Comparison of ENCODE assay signal across 22 cellular contexts in genomic region chr1:100861379-100861778, GRCh38. TPM values are rescaled to one million over a fixed set of nuclear protein-coding genes. Genes with fewer than 3 reads are reported as not detected.
DNase-seq lines count a peak whose midpoint lies in the region; ATAC-seq and TF ChIP-seq lines count a peak whose summit lies in the region.
"Had no signal": no experiment of that assay in that cellular context is flagged by ENCODE, and none has a peak within 500 bp of the region (broad histone marks: within the 10 kb centered on the region; RNA-seq: fewer than 3 reads in every experiment).

No MANE protein-coding gene starts in this region.

- in situ Hi-C loops in mammary epithelial cell (cut with MboI; ENCODE audit: low sequenced_read_pairs in 2 of 2): loop anchor here in 1 of 2 donors (5.0 to 25.0 kb wide), 3 partner anchors 254 to 1049 kb away; no protein-coding TSS in a partner anchor

- no peaks in the 10 kb centered on the region for H3K36me3 ChIP-seq in right atrium auricular region
- H3K36me3 ChIP-seq in mammary epithelial cell (ENCODE audit: insufficient read depth, low read length): no peaks in the 10 kb centered on the region
- no peaks in the 10 kb centered on the region for H3K36me3 ChIP-seq in aorta (ENCODE audit: control insufficient read depth in 1 of 2, insufficient read depth in 2 of 2, low read length in 1 of 2)
- H3K36me3 ChIP-seq: Peyer's patch had no signal

- H3K9me3 ChIP-seq in right atrium auricular region (no peaks in the 10 kb centered on the region), mammary epithelial cell (replicated peaks; ENCODE audit: insufficient read depth, low read length) (no peaks in the 10 kb centered on the region), aorta (ENCODE audit: control insufficient read depth, low read length) (no peaks in the 10 kb centered on the region)
- H3K9me3 ChIP-seq: Peyer's patch had no signal

- intact Hi-C loops in Right ventricle myocardium superior (cut with DNase I): no loop called here
- intact Hi-C loops in mammary epithelial cell (cut with micrococcal nuclease): no loop called here
- intact Hi-C loops in aorta (cut with DNase I): loop anchor here in 1 of 2 donors (10.0 kb wide), 1 partner anchor 157 kb away; no protein-coding TSS in a partner anchor

- H3K79me2 ChIP-seq in mammary epithelial cell (ENCODE audit: insufficient read depth, low read length): no peaks in the 10 kb centered on the region

- H3K4me2 ChIP-seq in mammary epithelial cell (ENCODE audit: insufficient read depth, low read depth, low read length): no peak overlapping the region

- WGBS in mammary epithelial cell (ENCODE audit: low coverage, missing lambda C conversion rate): 100% methylated on average over 1 of the region's 1 CpG
- WGBS in aorta, 2 donors: 85 to 93% methylated on average over 1 of the region's 1 CpG

- DNase-seq in Right ventricle myocardium superior: no peak
- DNase-seq in right atrium auricular region (ENCODE audit: low spot score): no peak
- DNase-seq in mammary epithelial cell: peak; percentile 36
- DNase-seq in iris pigment epithelial cell (ENCODE audit: low read depth): peak; percentile 79
- DNase-seq in aorta: no peak
- DNase-seq in GM10248 (ENCODE audit: extremely low spot score): no peak
- no peak for DNase-seq in AML-193 (lab: John Stamatoyannopoulos, UW)
- DNase-seq in NCI-H2196 treated with DMSO at 0.1 percent for 48 hours (lab: John Stamatoyannopoulos, UW; ENCODE audit: unreplicated experiment): no peak
- DNase-seq: ACHN; activated CD8-positive, alpha-beta memory T cell treated with anti-CD3 and anti-CD28 coated beads, Interleukin-2, amount 50 U/mL, for 48 hours; CD4-positive, CD25-positive, alpha-beta regulatory T cell; DMS 273 treated with DMSO at 0.1 percent for 48 hours; foreskin melanocyte; hippocampal formation; naive B cell; NCI-H1417; NCI-H524; occipital lobe; Peyer's patch; stimulated activated CD4-positive, alpha-beta T cell treated with anti-CD3 and anti-CD28 coated beads, Interleukin-15, amount 100 ng/mL, for 24 hours; T-helper 2 cell had no signal

- TF ChIP-seq CTCF in right atrium auricular region (IDR thresholded peaks at IDR 0.05) (no peak), mammary epithelial cell (conservative IDR thresholded peaks at IDR 0.05 in 1 of 2, IDR thresholded peaks at IDR 0.05 in 1 of 2; ENCODE audit: extremely low read depth in 1 of 2, insufficient read depth in 1 of 2, low read depth in 1 of 2, low read length in 2 of 2) (no peak), GM10248 (IDR thresholded peaks at IDR 0.05; ENCODE audit: control extremely low read depth, extremely low read depth, low read depth, missing control alignments) (no peak)

- H3K4me3 ChIP-seq in right atrium auricular region: no peak overlapping the region
- no peak overlapping the region for H3K4me3 ChIP-seq in mammary epithelial cell (replicated peaks in 1 of 3; ENCODE audit: insufficient read depth in 1 of 3, low read depth in 2 of 3, low read length in 3 of 3)
- no peak overlapping the region for H3K4me3 ChIP-seq in aorta (ENCODE audit: low read length in 2 of 2)
- H3K4me3 ChIP-seq: Peyer's patch, SK-N-MC had no signal

- BruUV-seq in mammary epithelial cell (replicated peaks; lab: Mats Ljungman, UMichigan): no TSS peak

- no peaks in the 10 kb centered on the region for H3K27me3 ChIP-seq in right atrium auricular region
- H3K27me3 ChIP-seq in mammary epithelial cell (ENCODE audit: insufficient read depth, low read length): no peaks in the 10 kb centered on the region
- no peaks in the 10 kb centered on the region for H3K27me3 ChIP-seq in aorta (ENCODE audit: control insufficient read depth in 1 of 2, insufficient read depth in 2 of 2, low read length in 1 of 2)
- H3K27me3 ChIP-seq: Peyer's patch had no signal

- H3K4me1 ChIP-seq in right atrium auricular region (no peaks in the 10 kb centered on the region), mammary epithelial cell (ENCODE audit: insufficient read depth, low read length) (peaks cover 28% of the 10 kb centered on the region), aorta (ENCODE audit: control insufficient read depth in 1 of 2, insufficient read depth in 2 of 2, low read length in 2 of 2) (no peaks in the 10 kb centered on the region)
- H3K4me1 ChIP-seq: Peyer's patch had no signal

- H4K20me1 ChIP-seq in mammary epithelial cell (ENCODE audit: insufficient read depth, low read length): no peaks in the 10 kb centered on the region

- dilution Hi-C loops in mammary epithelial cell (cut with HindIII; ENCODE audit: low sequenced_read_pairs): no loop called here

- no peak overlapping the region for H2AFZ ChIP-seq in mammary epithelial cell (ENCODE audit: low read depth, low read length)

- ATAC-seq in Right ventricle myocardium superior (ENCODE audit: poor library complexity) (peak; percentile 78), aorta (ENCODE audit: low FRiP score) (peak; percentile 36)

- POLR2A ChIA-PET in GM10248 (lab: Yijun Ruan, JAX): no interaction called here

- no peak overlapping the region for H3K9ac ChIP-seq in mammary epithelial cell (ENCODE audit: insufficient read depth, low read length)

- CTCF ChIA-PET in mammary epithelial cell (lab: Charles Lee; ENCODE audit: low non-redundant PET): no interaction called here
- CTCF ChIA-PET in GM10248 (lab: Yijun Ruan, JAX): no interaction called here

- H3K27ac ChIP-seq in right atrium auricular region (no peak overlapping the region), mammary epithelial cell (ENCODE audit: insufficient read depth, low read depth, low read length) (no peak overlapping the region), aorta (ENCODE audit: low read depth in 1 of 2, low read length in 2 of 2) (no peak overlapping the region)
- H3K27ac ChIP-seq: Peyer's patch, SK-N-MC had no signal

RNA-seq across cellular contexts. Expression of gene EXTL2, which starts 33.3 kb away (rescaled TPM):
- 7.4 TPM for total RNA-seq in Right ventricle myocardium superior
- total RNA-seq in right atrium auricular region: 1 to 10 TPM; 6.3 to 9.5 TPM
- 10 to 100 TPM; 12.1 to 18.2 TPM for total RNA-seq in mammary epithelial cell
- 11.7 TPM for polyA plus RNA-seq in mammary epithelial cell
- 6.5 TPM for polyA minus RNA-seq in mammary epithelial cell
- 10 to 100 TPM; 14.3 to 19.0 TPM for total RNA-seq in aorta
- polyA plus RNA-seq in aorta: 10 to 100 TPM; 16.8 to 18.1 TPM

RNA-seq across cellular contexts. Expression of gene SLC30A7, which starts 34.5 kb away (rescaled TPM):
- total RNA-seq in Right ventricle myocardium superior: 4.1 TPM
- 1 to 10 TPM; 8.1 to 9.0 TPM for total RNA-seq in right atrium auricular region
- total RNA-seq in mammary epithelial cell: 10 to 100 TPM; 46.1 to 81.7 TPM
- polyA plus RNA-seq in mammary epithelial cell: 13.7 TPM
- 57.2 TPM for polyA minus RNA-seq in mammary epithelial cell
- total RNA-seq in aorta: 10 to 100 TPM; 26.1 to 36.2 TPM
- polyA plus RNA-seq in aorta: 1 to 10 TPM; 2.1 to 5.3 TPM

Comparison
In these comparisons a context has a peak if more than half of its experiments do, and no peak if none do; other contexts are left out.
1. DNase-seq: peak in mammary epithelial cell (single experiment) and iris pigment epithelial cell (single experiment); none in Right ventricle myocardium superior (single experiment), right atrium auricular region (single experiment), aorta (0 of 2), GM10248 (single experiment), AML-193 (0 of 2) and NCI-H2196 treated with DMSO at 0.1 percent for 48 hours (single experiment).